In genomic region chr5:36593867-36594266, GRCh38 we compare ENCODE assay signal across 22 cellular contexts. TPM values are rescaled to one million over a fixed set of nuclear protein-coding genes. Genes with fewer than 3 reads are reported as not detected.
"Had no signal": no experiment of that assay in that cellular context is flagged by ENCODE, and none has a peak within 500 bp of the region (broad histone marks: within the 10 kb centered on the region; RNA-seq: fewer than 3 reads in every experiment).

No MANE protein-coding gene starts in this region.

- H3K36me3 ChIP-seq: tibial artery had no signal

- H3K27ac ChIP-seq: body of pancreas, psoas muscle, tibial artery had no signal

- DNase-seq: activated CD4-positive, alpha-beta memory T cell treated with anti-CD3 and anti-CD28 coated beads, Interleukin-2, amount 10 ng/mL, durations not matched to agents 7 days and 5 days; activated CD4-positive, alpha-beta T cell treated with anti-CD3 and anti-CD28 coated beads for 36 hours; activated naive CD4-positive, alpha-beta T cell treated with Interleukin-2 at 50 U/mL for 16 hours; activated naive CD8-positive, alpha-beta T cell treated with anti-CD3 and anti-CD28 coated beads, Interleukin-2, amount 10 ng/mL, durations not matched to agents 7 days and 5 days; activated T-cell treated with anti-CD3 and anti-CD28 coated beads, Interleukin-2, amount 50 U/mL, for 24 hours; body of pancreas; effector memory CD8-positive, alpha-beta T cell; hippocampal formation; left cardiac atrium; mesenchymal stem cell; mucosa of descending colon; naive B cell; psoas muscle; right cardiac atrium; stimulated activated CD4-positive, alpha-beta T cell treated with anti-CD3 and anti-CD28 coated beads, Interleukin-2, amount 100 ng/mL, for 24 hours; stimulated activated naive CD4-positive, alpha-beta T cell treated with Interleukin-2 at 50 U/mL for 16 hours; substantia nigra; tibial artery had no signal

- H3K27me3 ChIP-seq: body of pancreas, tibial artery had no signal

- H3K4me3 ChIP-seq: body of pancreas, mucosa of descending colon, psoas muscle, tibial artery had no signal

- H3K9me3 ChIP-seq: body of pancreas, mucosa of descending colon, psoas muscle, tibial artery had no signal

- ATAC-seq: activated CD4-positive, alpha-beta T cell treated with anti-CD3 and anti-CD28 coated beads for 36 hours; body of pancreas; effector memory CD8-positive, alpha-beta T cell; left cardiac atrium; mucosa of descending colon; psoas muscle; right cardiac atrium; WTC11 had no signal

- H3K4me1 ChIP-seq: body of pancreas, psoas muscle, tibial artery had no signal

RNA-seq across cellular contexts. Expression of gene SLC1A3, which starts 12.5 kb away (rescaled TPM):
- total RNA-seq: activated CD4-positive, alpha-beta memory T cell treated with anti-CD3 and anti-CD28 coated beads, Interleukin-2, amount 10 ng/mL, durations not matched to agents 7 days and 5 days; activated T-helper 2 cell treated with anti-CD3 and anti-CD28 coated beads, Interferon-gamma antibody, Interleukin-2, Interleukin-4, amounts not matched to agents 10 μg/mL and 5 μg/mL and 100 μg/mL, durations not matched to agents 14 hours and 24 hours and 36 hours; dermis microvascular lymphatic vessel endothelial cell; glomerular endothelial cell had no signal
